8 cellular contexts compared by ENCODE assay signal in genomic region chr2:201780674-201781582, GRCh38. TPM values are rescaled to one million over a fixed set of nuclear protein-coding genes. Genes with fewer than 3 reads are reported as not detected.
DNase-seq lines count a peak whose midpoint lies in the region; ATAC-seq, FAIRE-seq and TF ChIP-seq lines count a peak whose summit lies in the region.

TSS of gene ALS2 (minus strand) at chr2:201780933. CDS start at chr2:201768885, 12,048 bp downstream.

- no peaks in the 10 kb centered on the region for H3K27me3 Mint-ChIP-seq in T-cell

- intact Hi-C loops in heart right ventricle (cut with DNase I) (loop anchor here in 1 of 10 donors (10.0 kb wide), 1 partner anchor 254 kb away; the partner anchor contains the start of gene FZD7), posterior cingulate gyrus (cut with DNase I) (loop anchor here (5.0 kb wide), 1 partner anchor 596 kb away; the partner anchor contains the start of gene BMPR2)

- H3K4me1 Mint-ChIP-seq in T-cell, result peaks cover 21 to 27% (median 24%) of the 10 kb centered on the region in 3 donors

- no peaks in the 10 kb centered on the region for H3K36me3 Mint-ChIP-seq in T-cell

- WGBS in heart right ventricle, 2 donors, result 0% methylated on average over 62 to 63 of the region's 63 CpGs
- WGBS in upper lobe of left lung, 2 donors, result 0 to 1% methylated on average over 31 to 57 of the region's 63 CpGs

- H3K4me1 ChIP-seq in heart right ventricle, result peaks cover 0 to 50% (median 40%) of the 10 kb centered on the region in 9 donors
- peaks cover 13 to 24% (median 19%) of the 10 kb centered on the region in 4 donors for H3K4me1 ChIP-seq in upper lobe of left lung

- H3K27ac ChIP-seq in heart right ventricle, result peak within 1 kb of the TSS; percentile 78 to 94 (median 92)
- peak within 1 kb of the TSS; percentile 82 to 95 (median 94) for H3K27ac ChIP-seq in upper lobe of left lung

- DNase-seq in GM12891 (ENCODE audit: insufficient read length, low spot score) (peak; percentile 76), NCI-H1436 treated with DMSO at 0.1 percent for 48 hours (lab: John Stamatoyannopoulos, UW) (peak; percentile 92), T-cell (peak; percentile 87 to 97 (median 93)), amniotic epithelial cell (ENCODE audit: low read depth) (peak; percentile 100), heart right ventricle (peak; percentile 97 to 98), posterior cingulate gyrus (peak; percentile 88 to 99 (median 95)), upper lobe of left lung (peak; percentile 98)

- H3K27me3 ChIP-seq in heart right ventricle, result peaks cover 0 to 8% (median 0%) of the 10 kb centered on the region in 7 donors
- H3K27me3 ChIP-seq in upper lobe of left lung, result no peaks in the 10 kb centered on the region

- CTCF ChIA-PET in T-cell (lab: Charles Lee), result interaction anchor here (0.6 to 1.4 kb wide), 12 partner anchors 9 to 854 kb away, joined by 3 to 11 read pairs (median 3); partner anchors contain the start of gene FAM117B (in 1 of the 2)

- POLR2A ChIA-PET in T-cell (lab: Charles Lee), result interaction anchor here (0.6 to 1.7 kb wide), 11 partner anchors 9 to 917 kb away, joined by 3 to 8 read pairs (median 3); partner anchors contain the start of genes CLK1 (in 1 of the 2) and SUMO1 (in 1 of the 2)

- H3K36me3 ChIP-seq in heart right ventricle (no peaks in the 10 kb centered on the region), upper lobe of left lung (no peaks in the 10 kb centered on the region)

- TF ChIP-seq EP300 in upper lobe of left lung (IDR thresholded peaks at IDR 0.05), result no peak

- H3K9me3 ChIP-seq in heart right ventricle (no peaks in the 10 kb centered on the region), upper lobe of left lung (no peaks in the 10 kb centered on the region)

- TF ChIP-seq CTCF in heart right ventricle (IDR thresholded peaks at IDR 0.05), result no peak
- no peak for TF ChIP-seq CTCF in upper lobe of left lung (IDR thresholded peaks at IDR 0.05)

- peak within 1 kb of the TSS; percentile 93 for H3K27ac Mint-ChIP-seq in T-cell

- peak within 1 kb of the TSS; percentile 89 to 97 (median 90) for H3K4me3 Mint-ChIP-seq in T-cell

- ATAC-seq in HG02840 (IDR thresholded peaks at IDR 0.05; ENCODE audit: low FRiP score, unreplicated experiment), result peak; percentile 97
- ATAC-seq in T-cell (replicated peaks in 1 of 4), result peak; percentile 92 to 96 (median 96)
- ATAC-seq in heart right ventricle, result peak; percentile 96 to 98 (median 98)
- peak; percentile 98 for ATAC-seq in upper lobe of left lung (ENCODE audit: low FRiP score in 2 of 2)

- peak within 1 kb of the TSS; percentile 59 to 97 (median 93) for H3K4me3 ChIP-seq in heart right ventricle
- H3K4me3 ChIP-seq in upper lobe of left lung, result peak within 1 kb of the TSS; percentile 85 to 99 (median 96)

- H3K9me3 Mint-ChIP-seq in T-cell, result no peaks in the 10 kb centered on the region

- FAIRE-seq in GM12891 (lab: Jason Lieb, UNC), result peak; percentile 97

- TF ChIP-seq POLR2A in GM12891 (IDR thresholded peaks at IDR 0.05; ENCODE audit: low read depth, low read length), result 0 out of 2 replicates have a peak, but pooled peaks have one; percentile 49
- TF ChIP-seq POLR2A in upper lobe of left lung (IDR thresholded peaks at IDR 0.05), result peak in 3 of 4 donors; percentile 44 to 81 (median 46)

TF ChIP-seq in GM12891, 5 proteins besides CTCF, POLR2A, EP300 and RAD21:
- TF ChIP-seq TAF1 (IDR thresholded peaks at IDR 0.05; ENCODE audit: low read depth, low read length), result 0 out of 2 replicates have a peak, but pooled peaks have one; percentile 41
- no peak for TF ChIP-seq PAX5 (IDR thresholded peaks at IDR 0.05; ENCODE audit: insufficient read depth, low read length, severe bottlenecking)
- 0 out of 2 replicates have a peak, but pooled peaks have one; percentile 49 for TF ChIP-seq POU2F2 (IDR thresholded peaks at IDR 0.05; ENCODE audit: low read depth, low read length)

RNA-seq across cellular contexts. Expression of gene ALS2, which starts in this region (rescaled TPM):
- 4.1 TPM for polyA plus RNA-seq in GM12891 (2012; ENCODE audit: low read depth, missing spikeins)
- total RNA-seq in T-cell (10 to 100 TPM in 3 of 5 donors, 1 to 10 TPM in 2; 9.1 to 11.9 (median 10.3) TPM), heart right ventricle (10 to 100 TPM; 26.1 to 49.3 (median 37.9) TPM), upper lobe of left lung (10 to 100 TPM; 16.5 to 27.8 (median 22.7) TPM)
- 10 to 100 TPM in 1 of 2 donors, 1 to 10 TPM in 1; 7.8 to 15.7 TPM for polyA plus RNA-seq in heart right ventricle

Comparison
In these comparisons a context has a peak if more than half of its experiments do, and no peak if none do; other contexts are left out.
1. Peak in every context shown above with its lines: DNase-seq, ATAC-seq, H3K4me3 ChIP-seq and H3K27ac ChIP-seq.